Comparison of ENCODE assay signal across 29 cellular contexts in genomic region chr12:7940906-7941305, GRCh38.
"Had no signal": no experiment of that assay in that cellular context is flagged by ENCODE, and none has a peak within 500 bp of the region (broad histone marks: within the 10 kb centered on the region; RNA-seq: fewer than 3 reads in every experiment).

No MANE protein-coding gene starts in this region.

- H3K4me3 ChIP-seq: adrenal gland, ascending aorta, cardiac muscle cell, coronary artery, dorsolateral prefrontal cortex, gastroesophageal sphincter, hepatocyte, pancreas, prostate gland, skin epidermis, thoracic aorta, upper lobe of right lung had no signal

- ATAC-seq: activated naive CD4-positive, alpha-beta T cell treated with anti-CD3 and anti-CD28 coated beads, Interleukin-2, amount 50 U/mL, for 72 hours; effector memory CD8-positive, alpha-beta T cell; gastroesophageal sphincter; left cardiac atrium; natural killer cell; pancreas; sciatic nerve; SK-N-SH treated with all-trans-retinoic acid at 6 μM for 48 hours; stimulated activated naive CD8-positive, alpha-beta T cell treated with anti-CD3 and anti-CD28 coated beads, Interleukin-15, Interleukin-2, amounts not matched to agents 100 U/mL and 50 U/mL, for 24 hours; upper lobe of right lung had no signal

- H3K4me1 ChIP-seq: adrenal gland, ascending aorta, gastroesophageal sphincter, pancreas, prostate gland had no signal

- H3K9me3 ChIP-seq: adrenal gland, ascending aorta, gastroesophageal sphincter, pancreas, prostate gland, thoracic aorta, upper lobe of right lung had no signal

- H3K27ac Mint-ChIP-seq: activated B cell treated with CpG ODN at 0.5 μM for 24 hours; activated naive CD4-positive, alpha-beta T cell treated with anti-CD3 and anti-CD28 coated beads, Interleukin-2, amount 50 U/mL, for 72 hours; activated T-helper 1 cell treated with anti-CD3 and anti-CD28 coated beads, Interleukin-12 subunit alpha, Interleukin-12 subunit beta, Interleukin-2, Interleukin-4 antibody, amounts not matched to agents 30 ng/mL and 10 ng/mL and 1 ng/mL, durations not matched to agents 14 hours and 24 hours and 36 hours; effector memory CD8-positive, alpha-beta T cell had no signal

- H3K4me2 ChIP-seq: hepatocyte had no signal

- H3K9me3 Mint-ChIP-seq: activated B cell treated with CpG ODN at 0.5 μM for 24 hours; activated naive CD4-positive, alpha-beta T cell treated with anti-CD3 and anti-CD28 coated beads, Interleukin-2, amount 50 U/mL, for 72 hours; activated T-helper 1 cell treated with anti-CD3 and anti-CD28 coated beads, Interleukin-12 subunit alpha, Interleukin-12 subunit beta, Interleukin-2, Interleukin-4 antibody, amounts not matched to agents 30 ng/mL and 10 ng/mL and 1 ng/mL, durations not matched to agents 14 hours and 24 hours and 36 hours; brain; effector memory CD8-positive, alpha-beta T cell; natural killer cell had no signal

- H3K36me3 ChIP-seq: adrenal gland, ascending aorta, cardiac muscle cell, gastroesophageal sphincter, pancreas, prostate gland, thoracic aorta, upper lobe of right lung had no signal

- H3K27me3 ChIP-seq: adrenal gland, ascending aorta, cardiac muscle cell, dorsolateral prefrontal cortex, gastroesophageal sphincter, hepatocyte, pancreas, upper lobe of right lung had no signal

- H3K79me2 ChIP-seq: hepatocyte had no signal

- H2AFZ ChIP-seq: hepatocyte had no signal

- H3K27ac ChIP-seq: adrenal gland, ascending aorta, cardiac muscle cell, coronary artery, dorsolateral prefrontal cortex, gastroesophageal sphincter, hepatocyte, pancreas, prostate gland, skin epidermis, thoracic aorta, upper lobe of right lung had no signal

- H3K27me3 Mint-ChIP-seq: activated B cell treated with CpG ODN at 0.5 μM for 24 hours; brain; effector memory CD8-positive, alpha-beta T cell had no signal

- H3K4me1 Mint-ChIP-seq: activated B cell treated with CpG ODN at 0.5 μM for 24 hours had no signal

- DNase-seq: activated B cell treated with CpG ODN at 0.5 μM for 24 hours; activated CD4-positive, alpha-beta T cell treated with anti-CD3 and anti-CD28 coated beads, Interleukin-2, amount 50 U/mL, for 1 hour; activated gamma-delta T cell treated with Interleukin-2 at 50 U/mL for 16 hours; activated T-cell treated with anti-CD3 and anti-CD28 coated beads for 4 hours; adrenal gland; dorsolateral prefrontal cortex; effector memory CD8-positive, alpha-beta T cell; left cardiac atrium; natural killer cell; pancreas; retina; stimulated activated CD4-positive, alpha-beta T cell treated with anti-CD3 and anti-CD28 coated beads, Interleukin-12 subunit alpha, Interleukin-12 subunit beta, amount 100 ng/mL, for 4 hours; stimulated activated CD4-positive, alpha-beta T cell treated with anti-CD3 and anti-CD28 coated beads, Interleukin-4, amount 100 ng/mL, for 1 hour; stimulated activated naive CD8-positive, alpha-beta T cell treated with anti-CD3 and anti-CD28 coated beads, Interleukin-15, Interleukin-2, amounts not matched to agents 100 U/mL and 50 U/mL, for 24 hours; T-helper 2 cell; upper lobe of right lung had no signal

- H3K36me3 Mint-ChIP-seq: activated naive CD4-positive, alpha-beta T cell treated with anti-CD3 and anti-CD28 coated beads, Interleukin-2, amount 50 U/mL, for 72 hours; brain; natural killer cell had no signal

- H3K4me3 Mint-ChIP-seq: activated B cell treated with CpG ODN at 0.5 μM for 24 hours; activated T-helper 1 cell treated with anti-CD3 and anti-CD28 coated beads, Interleukin-12 subunit alpha, Interleukin-12 subunit beta, Interleukin-2, Interleukin-4 antibody, amounts not matched to agents 30 ng/mL and 10 ng/mL and 1 ng/mL, durations not matched to agents 14 hours and 24 hours and 36 hours; brain; effector memory CD8-positive, alpha-beta T cell; natural killer cell had no signal
